Comparison of ENCODE assay signal across 19 cellular contexts in genomic region chr1:55575571-55576279, GRCh38.
DNase-seq lines count a peak whose midpoint lies in the region; ATAC-seq and TF ChIP-seq lines count a peak whose summit lies in the region.
"Had no signal": no experiment of that assay in that cellular context is flagged by ENCODE, and none has a peak within 500 bp of the region (broad histone marks: within the 10 kb centered on the region; RNA-seq: fewer than 3 reads in every experiment).

No MANE protein-coding gene starts in this region.

- WGBS in H9 (ENCODE audit: extremely low coverage, insufficient read length, low lambda C conversion rate), result no CpG with 5 or more reads among the region's 4 CpGs
- no CpG with 5 or more reads among the region's 4 CpGs for WGBS in mesendoderm (ENCODE audit: extremely low coverage, insufficient coverage, low lambda C conversion rate)

- H2BK20ac ChIP-seq in H9 (ENCODE audit: low read depth, low read length, poor library complexity, severe bottlenecking), result no peak overlapping the region

- H3K23ac ChIP-seq in H9 (ENCODE audit: insufficient read length, low read depth, low read length) (no peak overlapping the region), mesendoderm (ENCODE audit: low read length) (no peak overlapping the region)

- H3T11ph ChIP-seq in H9 (ENCODE audit: low read length), result no peak overlapping the region

- H3K36me3 ChIP-seq in breast epithelium, result no peaks in the 10 kb centered on the region
- H3K36me3 ChIP-seq in naive thymus-derived CD4-positive, alpha-beta T cell (ENCODE audit: control insufficient read depth in 2 of 3, insufficient read depth in 3 of 3, low read length in 3 of 3), result no peaks in the 10 kb centered on the region
- no peaks in the 10 kb centered on the region for H3K36me3 ChIP-seq in mesendoderm (ENCODE audit: control insufficient read depth, insufficient read depth, low read length)
- H3K36me3 ChIP-seq: esophagus squamous epithelium had no signal

- H3K4me2 ChIP-seq in H9 (ENCODE audit: insufficient read depth, insufficient read length, low read length) (no peak overlapping the region), mesendoderm (ENCODE audit: low read length) (no peak overlapping the region)
- H3K4me2 ChIP-seq: PC-9 had no signal

- H3K4ac ChIP-seq in H9 (ENCODE audit: low read depth, low read length), result no peak overlapping the region
- no peak overlapping the region for H3K4ac ChIP-seq in mesendoderm (ENCODE audit: low read depth, low read length)

- H2BK15ac ChIP-seq in H9 (ENCODE audit: low read depth, low read length), result no peak overlapping the region
- H2BK15ac ChIP-seq in mesendoderm (replicated peaks; ENCODE audit: low read depth), result no peak overlapping the region

- TF ChIP-seq CTCF in H9 (conservative IDR thresholded peaks at IDR 0.05) (no peak), breast epithelium (IDR thresholded peaks at IDR 0.05) (peak in 1 of 3 donors; percentile 25)

- H3K56ac ChIP-seq in H9 (ENCODE audit: insufficient read length, low read depth, low read length) (no peak overlapping the region), mesendoderm (ENCODE audit: low read length) (no peak overlapping the region)

- no peak overlapping the region for H4K5ac ChIP-seq in H9 (ENCODE audit: insufficient read length, low read depth, low read length)
- H4K5ac ChIP-seq in mesendoderm (ENCODE audit: low read length), result no peak overlapping the region

- no peak for TF ChIP-seq POLR2A in breast epithelium (IDR thresholded peaks at IDR 0.05)

- H3K9me3 Mint-ChIP-seq in H9, result no peaks in the 10 kb centered on the region
- peaks cover 0 to 3% (median 0%) of the 10 kb centered on the region in 11 donors for H3K9me3 Mint-ChIP-seq in naive thymus-derived CD4-positive, alpha-beta T cell
- H3K9me3 Mint-ChIP-seq: dendritic cell treated with granulocyte-macrophage colony-stimulating factor and Interleukin-4, amounts not matched to agents 40 ng/mL and 50 ng/mL, for 4 days; stimulated activated naive B cell treated with anti-CD40 and anti-IgM and Interleukin-4, amounts not matched to agents 10 μg/mL and 1 μg/mL and 100 μg/mL, for 72 hours had no signal

- no peaks in the 10 kb centered on the region for H3K23me2 ChIP-seq in H9 (ENCODE audit: insufficient read length, low read depth, low read length, poor library complexity, severe bottlenecking)

- H3K14ac ChIP-seq in H9 (ENCODE audit: insufficient read depth, low read length), result no peak overlapping the region

- no peak for DNase-seq in H9
- peak in 1 of 2 donors; percentile 94 for DNase-seq in breast epithelium (ENCODE audit: low spot score in 2 of 2)
- peak; percentile 67 for DNase-seq in left ventricle myocardium superior
- DNase-seq in substantia nigra (lab: John Stamatoyannopoulos, UW), result peak in 26 of 49 donors; percentile 1 to 45 (median 20)
- no peak for DNase-seq in naive thymus-derived CD4-positive, alpha-beta T cell
- DNase-seq in NCI-H2227 (lab: John Stamatoyannopoulos, UW; ENCODE audit: unreplicated experiment), result no peak
- no peak for DNase-seq in mesendoderm
- DNase-seq in NCI-H2081 treated with DMSO at 0.1 percent for 48 hours (lab: John Stamatoyannopoulos, UW), result no peak
- DNase-seq: activated CD4-positive, alpha-beta T cell treated with anti-CD3 and anti-CD28 coated beads for 1 hour; esophagus squamous epithelium; NCI-H1694 treated with DMSO at 0.1 percent for 48 hours; NCI-H524; PC-9; stimulated activated naive B cell treated with anti-CD40 and anti-IgM and Interleukin-4, amounts not matched to agents 10 μg/mL and 1 μg/mL and 100 μg/mL, for 72 hours; T1000 had no signal

- no peaks in the 10 kb centered on the region for H3K79me2 ChIP-seq in H9 (ENCODE audit: insufficient read depth, low read length)
- H3K79me2 ChIP-seq in mesendoderm (ENCODE audit: control insufficient read depth, insufficient read depth, low read length), result no peaks in the 10 kb centered on the region
- H3K79me2 ChIP-seq: parathyroid adenoma had no signal

- H2BK12ac ChIP-seq in H9 (ENCODE audit: insufficient read length, low read depth, low read length), result no peak overlapping the region

- H3K27me3 Mint-ChIP-seq in H9 (ENCODE audit: low read depth), result no peaks in the 10 kb centered on the region; the same call in 1 of the 2 replicates
- peaks cover 0 to 24% (median 10%) of the 10 kb centered on the region in 5 donors for H3K27me3 Mint-ChIP-seq in naive thymus-derived CD4-positive, alpha-beta T cell

- H2AK5ac ChIP-seq in H9 (ENCODE audit: insufficient read length, low read length) (no peak overlapping the region), mesendoderm (ENCODE audit: low read length) (no peak overlapping the region)

- CTCF ChIA-PET in naive thymus-derived CD4-positive, alpha-beta T cell (lab: Charles Lee), result no interaction called here

- H3K4me3 Mint-ChIP-seq in H9, result no peak overlapping the region
- H3K4me3 Mint-ChIP-seq in naive thymus-derived CD4-positive, alpha-beta T cell, result no peak overlapping the region
- H3K4me3 Mint-ChIP-seq: dendritic cell treated with granulocyte-macrophage colony-stimulating factor and Interleukin-4, amounts not matched to agents 40 ng/mL and 50 ng/mL, for 4 days; stimulated activated naive B cell treated with anti-CD40 and anti-IgM and Interleukin-4, amounts not matched to agents 10 μg/mL and 1 μg/mL and 100 μg/mL, for 72 hours had no signal

- intact Hi-C loops in breast epithelium (cut with DNase I; ENCODE audit: low total_unique reads), result no loop called here
- intact Hi-C loops in left ventricle myocardium superior (cut with micrococcal nuclease), result no loop called here
- intact Hi-C loops in naive thymus-derived CD4-positive, alpha-beta T cell (cut with micrococcal nuclease), result no loop called here

- H4K20me1 ChIP-seq in H9 (ENCODE audit: control insufficient read depth, insufficient read depth, insufficient read length), result no peaks in the 10 kb centered on the region

- H2BK5ac ChIP-seq in H9 (ENCODE audit: insufficient read length, low read length), result no peak overlapping the region
- no peak overlapping the region for H2BK5ac ChIP-seq in mesendoderm (ENCODE audit: low read length)

- H4K91ac ChIP-seq in H9 (ENCODE audit: insufficient read length, low read depth, low read length), result no peak overlapping the region

- H3K4me1 ChIP-seq in H9 (ENCODE audit: insufficient read depth, low read length) (no peaks in the 10 kb centered on the region), breast epithelium (peaks cover 0 to 4% of the 10 kb centered on the region in 2 donors), mesendoderm (ENCODE audit: control insufficient read depth, low read depth, low read length) (no peaks in the 10 kb centered on the region)
- no peaks in the 10 kb centered on the region for H3K4me1 ChIP-seq in naive thymus-derived CD4-positive, alpha-beta T cell (ENCODE audit: control insufficient read depth in 2 of 2, insufficient read depth in 2 of 2, low read length in 2 of 2)
- H3K4me1 ChIP-seq: parathyroid adenoma had no signal

- H3K79me1 ChIP-seq in H9 (ENCODE audit: insufficient read depth, low read depth, low read length, poor library complexity, severe bottlenecking) (no peaks in the 10 kb centered on the region), mesendoderm (ENCODE audit: low read length) (no peaks in the 10 kb centered on the region)

- POLR2A ChIA-PET in naive thymus-derived CD4-positive, alpha-beta T cell (lab: Charles Lee), result no interaction called here

- no peak overlapping the region for H2BK120ac ChIP-seq in H9 (ENCODE audit: low read depth, low read length, poor library complexity, severe bottlenecking)
- H2BK120ac ChIP-seq in mesendoderm (ENCODE audit: low read depth, low read length), result no peak overlapping the region

- H4K8ac ChIP-seq in H9 (replicated peaks; ENCODE audit: insufficient read length, low read depth, low read length), result peak overlapping the region; percentile 96
- no peak overlapping the region for H4K8ac ChIP-seq in mesendoderm (ENCODE audit: low read depth, low read length)

- H3K9ac ChIP-seq in H9 (ENCODE audit: extremely low read depth, insufficient read length, low read length), result no peak overlapping the region
- no peak overlapping the region for H3K9ac ChIP-seq in mesendoderm (ENCODE audit: low read length)
- H3K9ac ChIP-seq: parathyroid adenoma had no signal

- peaks cover 5 to 6% of the 10 kb centered on the region in 2 experiments for H3K4me1 Mint-ChIP-seq in H9
- H3K4me1 Mint-ChIP-seq in naive thymus-derived CD4-positive, alpha-beta T cell, result peaks cover 0 to 4% (median 0%) of the 10 kb centered on the region in 7 donors
- H3K4me1 Mint-ChIP-seq: stimulated activated naive B cell treated with anti-CD40 and anti-IgM and Interleukin-4, amounts not matched to agents 10 μg/mL and 1 μg/mL and 100 μg/mL, for 72 hours had no signal

- H3K27me3 ChIP-seq in H9 (ENCODE audit: insufficient read depth, low read length) (no peaks in the 10 kb centered on the region), breast epithelium (no peaks in the 10 kb centered on the region), mesendoderm (ENCODE audit: insufficient read depth, low read length, poor library complexity) (no peaks in the 10 kb centered on the region)
- no peaks in the 10 kb centered on the region for H3K27me3 ChIP-seq in naive thymus-derived CD4-positive, alpha-beta T cell (ENCODE audit: control insufficient read depth in 2 of 2, insufficient read depth in 2 of 2, low read length in 2 of 2)
- H3K27me3 ChIP-seq: esophagus squamous epithelium had no signal

- ATAC-seq in left ventricle myocardium superior, result peak; percentile 84
- ATAC-seq in naive thymus-derived CD4-positive, alpha-beta T cell, result no peak
- ATAC-seq: GM12878; stimulated activated naive B cell treated with anti-CD40 and anti-IgM and Interleukin-4, amounts not matched to agents 10 μg/mL and 1 μg/mL and 100 μg/mL, for 72 hours had no signal

- H3K9me3 ChIP-seq in H9 (ENCODE audit: control insufficient read depth, low read depth, low read length), result no peaks in the 10 kb centered on the region
- no peaks in the 10 kb centered on the region for H3K9me3 ChIP-seq in breast epithelium
- H3K9me3 ChIP-seq in naive thymus-derived CD4-positive, alpha-beta T cell (ENCODE audit: control insufficient read depth in 2 of 3, low read length in 3 of 3), result no peaks in the 10 kb centered on the region
- H3K9me3 ChIP-seq: esophagus squamous epithelium had no signal

- H3K27ac ChIP-seq in H9 (ENCODE audit: insufficient read length, low read depth, low read length), result no peak overlapping the region
- H3K27ac ChIP-seq in breast epithelium, result peak overlapping the region; percentile 94
- no peak overlapping the region for H3K27ac ChIP-seq in substantia nigra (ENCODE audit: low read depth, low read length, poor library complexity, severe bottlenecking)
- no peak overlapping the region for H3K27ac ChIP-seq in naive thymus-derived CD4-positive, alpha-beta T cell (ENCODE audit: low read depth, low read length)
- no peak overlapping the region for H3K27ac ChIP-seq in mesendoderm (ENCODE audit: low read depth, low read length)
- H3K27ac ChIP-seq: parathyroid adenoma, PC-9, SK-N-MC had no signal

- H3K18ac ChIP-seq in H9 (ENCODE audit: insufficient read length, low read depth, low read length), result no peak overlapping the region
- H3K18ac ChIP-seq in mesendoderm (ENCODE audit: low read length), result no peak overlapping the region

- H3K4me3 ChIP-seq in breast epithelium (peak overlapping the region in 1 of 3 donors; percentile 11), mesendoderm (ENCODE audit: low read length) (no peak overlapping the region)
- H3K4me3 ChIP-seq in naive thymus-derived CD4-positive, alpha-beta T cell (ENCODE audit: low read length), result no peak overlapping the region
- H3K4me3 ChIP-seq: esophagus squamous epithelium, GM12878, PC-9, SK-N-MC had no signal

- no peak overlapping the region for H2AFZ ChIP-seq in H9 (ENCODE audit: low read length)
- H2AFZ ChIP-seq: parathyroid adenoma, PC-9 had no signal

- no peak overlapping the region for H3K27ac Mint-ChIP-seq in H9
- no peak overlapping the region for H3K27ac Mint-ChIP-seq in naive thymus-derived CD4-positive, alpha-beta T cell
- H3K27ac Mint-ChIP-seq: dendritic cell treated with granulocyte-macrophage colony-stimulating factor and Interleukin-4, amounts not matched to agents 40 ng/mL and 50 ng/mL, for 4 days; stimulated activated naive B cell treated with anti-CD40 and anti-IgM and Interleukin-4, amounts not matched to agents 10 μg/mL and 1 μg/mL and 100 μg/mL, for 72 hours had no signal

- no peaks in the 10 kb centered on the region; a peak in 1 of 7 replicates for H3K36me3 Mint-ChIP-seq in H9 (ENCODE audit: insufficient read depth in 1 of 3, low read depth in 3 of 3)
- no peaks in the 10 kb centered on the region for H3K36me3 Mint-ChIP-seq in naive thymus-derived CD4-positive, alpha-beta T cell
- H3K36me3 Mint-ChIP-seq: stimulated activated naive B cell treated with anti-CD40 and anti-IgM and Interleukin-4, amounts not matched to agents 10 μg/mL and 1 μg/mL and 100 μg/mL, for 72 hours had no signal

Comparison
In these comparisons a context has a peak if more than half of its experiments do, and no peak if none do; other contexts are left out.
1. DNase-seq: peak in left ventricle myocardium superior (single experiment) and substantia nigra (26 of 49); none in H9 (single experiment), naive thymus-derived CD4-positive, alpha-beta T cell (0 of 9), NCI-H2227 (single experiment), mesendoderm (single experiment) and NCI-H2081 treated with DMSO at 0.1 percent for 48 hours (single experiment).
2. H3K27ac ChIP-seq: peak in breast epithelium (2 of 2); none in H9 (single experiment), substantia nigra (single experiment), naive thymus-derived CD4-positive, alpha-beta T cell (single experiment) and mesendoderm (single experiment).